ENCODE assay signal across 25 cellular contexts in the genomic region with DNA sequence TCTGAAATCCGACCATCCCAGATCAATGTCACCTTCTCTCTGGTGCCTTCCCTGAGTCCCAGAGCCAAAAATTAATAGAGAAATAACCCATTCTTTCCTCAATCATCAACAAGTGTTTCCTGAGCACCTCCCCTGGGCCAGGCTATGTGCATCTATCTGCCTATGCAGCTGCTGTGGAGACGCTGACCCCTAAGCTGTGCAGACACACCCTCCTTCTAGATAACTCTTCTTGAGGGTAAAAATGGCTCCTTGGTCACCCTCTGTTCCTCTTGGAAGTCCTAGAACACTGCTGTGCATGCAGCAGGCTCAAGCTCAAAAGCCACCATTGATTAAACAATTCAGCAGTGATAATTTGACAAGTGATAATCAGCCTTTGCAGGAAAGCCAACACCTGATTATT. TPM values are rescaled to one million over a fixed set of nuclear protein-coding genes. Genes with fewer than 3 reads are reported as not detected.
"Had no signal": no experiment of that assay in that cellular context is flagged by ENCODE, and none has a peak within 500 bp of the region (broad histone marks: within the 10 kb centered on the region; RNA-seq: fewer than 3 reads in every experiment).

No MANE protein-coding gene starts in this region.

- H3K9me3 Mint-ChIP-seq: activated naive CD4-positive, alpha-beta T cell treated with anti-CD3 and anti-CD28 coated beads, Interleukin-2, amount 10 ng/mL, durations not matched to agents 7 days and 5 days; activated T-cell treated with anti-CD3 and anti-CD28 coated beads, Interleukin-2, amount 50 U/mL, for 4 hours; activated T-helper 2 cell treated with anti-CD3 and anti-CD28 coated beads, Interferon-gamma antibody, Interleukin-2, Interleukin-4, amounts not matched to agents 10 μg/mL and 5 μg/mL and 100 μg/mL, durations not matched to agents 14 hours and 24 hours and 36 hours; stimulated activated effector memory CD8-positive, alpha-beta T cell treated with anti-CD3 and anti-CD28 coated beads, Interleukin-12 subunit alpha, Interleukin-12 subunit beta, amount 100 ng/mL, for 72 hours had no signal

- H3K9ac ChIP-seq: parathyroid adenoma had no signal

- H3K9me3 ChIP-seq: right lobe of liver, uterus had no signal

- H2AFZ ChIP-seq: parathyroid adenoma had no signal

- H3K27me3 ChIP-seq: heart left ventricle, right lobe of liver, uterus had no signal

- ATAC-seq: activated CD4-positive, alpha-beta T cell treated with anti-CD3 and anti-CD28 coated beads for 36 hours; activated T-cell treated with anti-CD3 and anti-CD28 coated beads, Interleukin-2, amount 50 U/mL, for 4 hours; left ventricle myocardium superior; right lobe of liver; stimulated activated effector memory CD8-positive, alpha-beta T cell treated with anti-CD3 and anti-CD28 coated beads, Interleukin-12 subunit alpha, Interleukin-12 subunit beta, amount 100 ng/mL, for 72 hours; WTC11 had no signal

- H3K36me3 ChIP-seq: heart left ventricle, right lobe of liver, uterus had no signal

- FAIRE-seq: islet of Langerhans, small intestine had no signal

- H3K27ac ChIP-seq: epithelial cell of prostate, heart left ventricle, parathyroid adenoma, right lobe of liver, uterus had no signal

- H3K4me3 ChIP-seq: heart left ventricle, right lobe of liver, uterus had no signal

- H3K4me3 Mint-ChIP-seq: activated CD4-positive, alpha-beta T cell treated with anti-CD3 and anti-CD28 coated beads for 36 hours; activated naive CD4-positive, alpha-beta T cell treated with anti-CD3 and anti-CD28 coated beads, Interleukin-2, amount 10 ng/mL, durations not matched to agents 7 days and 5 days; activated T-cell treated with anti-CD3 and anti-CD28 coated beads, Interleukin-2, amount 50 U/mL, for 4 hours; nephron progenitor cell; stimulated activated effector memory CD8-positive, alpha-beta T cell treated with anti-CD3 and anti-CD28 coated beads, Interleukin-12 subunit alpha, Interleukin-12 subunit beta, amount 100 ng/mL, for 72 hours; WTC11 had no signal

- H3K36me3 Mint-ChIP-seq: activated naive CD4-positive, alpha-beta T cell treated with anti-CD3 and anti-CD28 coated beads, Interleukin-2, amount 10 ng/mL, durations not matched to agents 7 days and 5 days; stimulated activated effector memory CD8-positive, alpha-beta T cell treated with anti-CD3 and anti-CD28 coated beads, Interleukin-12 subunit alpha, Interleukin-12 subunit beta, amount 100 ng/mL, for 72 hours; WTC11 had no signal

- H3K79me2 ChIP-seq: parathyroid adenoma had no signal

- H3K4me1 Mint-ChIP-seq: activated CD4-positive, alpha-beta T cell treated with anti-CD3 and anti-CD28 coated beads for 36 hours; activated naive CD4-positive, alpha-beta T cell treated with anti-CD3 and anti-CD28 coated beads, Interleukin-2, amount 10 ng/mL, durations not matched to agents 7 days and 5 days had no signal

- H3K4me1 ChIP-seq: parathyroid adenoma, right lobe of liver, uterus had no signal

- H3K27ac Mint-ChIP-seq: activated CD4-positive, alpha-beta T cell treated with anti-CD3 and anti-CD28 coated beads for 36 hours; activated naive CD4-positive, alpha-beta T cell treated with anti-CD3 and anti-CD28 coated beads, Interleukin-2, amount 10 ng/mL, durations not matched to agents 7 days and 5 days; activated T-helper 2 cell treated with anti-CD3 and anti-CD28 coated beads, Interferon-gamma antibody, Interleukin-2, Interleukin-4, amounts not matched to agents 10 μg/mL and 5 μg/mL and 100 μg/mL, durations not matched to agents 14 hours and 24 hours and 36 hours; nephron progenitor cell; stimulated activated effector memory CD8-positive, alpha-beta T cell treated with anti-CD3 and anti-CD28 coated beads, Interleukin-12 subunit alpha, Interleukin-12 subunit beta, amount 100 ng/mL, for 72 hours; WTC11 had no signal

- DNase-seq: activated CD4-positive, alpha-beta T cell treated with anti-CD3 and anti-CD28 coated beads for 36 hours; activated CD4-positive, alpha-beta T cell treated with anti-CD3 and anti-CD28 coated beads, Interleukin-2, amount 50 U/mL, for 48 hours; activated CD8-positive, alpha-beta memory T cell treated with anti-CD3 and anti-CD28 coated beads, Interleukin-2, amount 50 U/mL, for 48 hours; activated naive CD4-positive, alpha-beta T cell treated with anti-CD3 and anti-CD28 coated beads, Interleukin-2, amount 10 ng/mL, durations not matched to agents 7 days and 5 days; activated T-cell treated with anti-CD3 and anti-CD28 coated beads, Interleukin-2, amount 50 U/mL, for 4 hours; amygdala; cerebellar nuclear complex; cortex of kidney; heart left ventricle; left ventricle myocardium superior; nephron progenitor cell; right lobe of liver; small intestine; stimulated activated CD4-positive, alpha-beta T cell treated with anti-CD3 and anti-CD28 coated beads, Interleukin-2, amount 100 ng/mL, for 24 hours; T-helper 2 cell; trophoblast cell; uterus had no signal

RNA-seq across cellular contexts. Expression of gene CA12, which starts 18.4 kb away (rescaled TPM):
- total RNA-seq: activated CD8-positive, alpha-beta memory T cell treated with anti-CD3 and anti-CD28 coated beads for 36 hours; mononuclear cell had no signal
